Comparison of ENCODE assay signal across 14 cellular contexts in the genomic region with DNA sequence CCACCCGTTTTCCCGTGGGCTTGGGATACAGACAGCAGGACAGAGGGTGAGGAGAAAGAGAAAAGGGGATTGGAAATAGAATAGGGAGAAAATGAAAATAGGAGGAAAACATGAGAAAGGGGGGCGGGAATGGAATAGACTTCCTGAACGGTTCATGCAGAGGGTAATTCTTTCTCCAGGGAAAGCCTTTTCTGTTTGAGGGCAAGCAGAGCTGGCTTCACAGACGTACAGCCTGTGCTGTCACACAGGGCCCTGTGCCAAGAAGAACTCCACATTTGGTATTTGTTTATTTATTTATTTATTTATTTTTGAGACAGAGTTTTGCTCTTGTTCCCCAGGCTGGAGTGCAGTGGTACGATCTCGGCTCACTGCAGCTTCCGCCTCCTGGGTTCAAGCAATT. TPM values are rescaled to one million over a fixed set of nuclear protein-coding genes. Genes with fewer than 3 reads are reported as not detected.
"Had no signal": no experiment of that assay in that cellular context is flagged by ENCODE, and none has a peak within 500 bp of the region (broad histone marks: within the 10 kb centered on the region; RNA-seq: fewer than 3 reads in every experiment).

No MANE protein-coding gene starts in this region.

- ATAC-seq: activated CD8-positive, alpha-beta T cell treated with anti-CD3 and anti-CD28 coated beads, Interleukin-2, amount 10 ng/mL, durations not matched to agents 7 days and 5 days; left lobe of liver; WTC11 had no signal

- H3K27me3 ChIP-seq: ascending aorta, esophagus muscularis mucosa, ovary, thyroid gland had no signal

- H3K9me3 ChIP-seq: ascending aorta, esophagus muscularis mucosa, ovary, thyroid gland had no signal

- H3K27ac ChIP-seq: ascending aorta, esophagus muscularis mucosa, ovary, thyroid gland had no signal

- H3K4me3 ChIP-seq: ascending aorta, esophagus muscularis mucosa, ovary, smooth muscle cell, thyroid gland had no signal

- H3K4me2 ChIP-seq: smooth muscle cell had no signal

- H3K36me3 ChIP-seq: ascending aorta, esophagus muscularis mucosa, ovary, thyroid gland had no signal

- DNase-seq: activated CD4-positive, alpha-beta T cell treated with anti-CD3 and anti-CD28 coated beads for 48 hours; activated CD8-positive, alpha-beta memory T cell treated with anti-CD3 and anti-CD28 coated beads, Interleukin-2, amount 50 U/mL, for 48 hours; activated CD8-positive, alpha-beta T cell treated with anti-CD3 and anti-CD28 coated beads, Interleukin-2, amount 10 ng/mL, durations not matched to agents 7 days and 5 days; activated naive CD8-positive, alpha-beta T cell treated with anti-CD3 and anti-CD28 coated beads, Interleukin-2, amount 10 ng/mL, durations not matched to agents 7 days and 5 days; caudate nucleus; mesenchymal stem cell; nephron progenitor cell; thyroid gland had no signal

- H3K4me1 ChIP-seq: ascending aorta had no signal

RNA-seq across cellular contexts. Expression of a gene that starts 12.0 kb away (rescaled TPM):
- total RNA-seq: smooth muscle cell, WTC11 had no signal
- polyA plus RNA-seq: smooth muscle cell had no signal
